Comparison of ENCODE assay signal across 17 cellular contexts in genomic region chr16:54126907-54127306, GRCh38.
A peak's percentile ranks its signal among the peaks of the same experiment; 100 is the strongest.
DNase-seq lines count a peak whose midpoint lies in the region; ATAC-seq and TF ChIP-seq lines count a peak whose summit lies in the region.
"Had no signal": no experiment of that assay in that cellular context is flagged by ENCODE, and none has a peak within 500 bp of the region (broad histone marks: within the 10 kb centered on the region; RNA-seq: fewer than 3 reads in every experiment).

No MANE protein-coding gene starts in this region.

- POLR2A ChIA-PET in Caco-2 (lab: Charles Lee): no interaction called here
- POLR2A ChIA-PET in HEK293 (lab: Yijun Ruan, JAX): no interaction called here
- POLR2A ChIA-PET in WTC11 (lab: Charles Lee): no interaction called here

- H3K4me3 ChIP-seq in Caco-2 (ENCODE audit: low read depth, low read length) (no peak overlapping the region), HEK293 (ENCODE audit: low read depth, low read length) (no peak overlapping the region)
- H3K4me3 ChIP-seq: BLaER1 treated with 17β-estradiol and CSF1 and Interleukin-3, amounts not matched to agents 10 nM and 100 nM; GM23338 had no signal

- TF ChIP-seq CTCF in Caco-2 (IDR thresholded peaks at IDR 0.05; ENCODE audit: insufficient read depth in 1 of 2, low read depth in 1 of 2, low read length in 1 of 2, severe bottlenecking in 1 of 2, unreplicated experiment in 1 of 2): no peak
- TF ChIP-seq CTCF in HEK293 (tag by site-specific recombination; IDR thresholded peaks at IDR 0.05): no peak
- TF ChIP-seq CTCF in WTC11 (IDR thresholded peaks at IDR 0.05): no peak

- H3K36me3 Mint-ChIP-seq in activated T-cell treated with anti-CD3 and anti-CD28 coated beads, Interleukin-2, amount 50 U/mL, for 72 hours (ENCODE audit: insufficient read depth in 2 of 2): no peaks in the 10 kb centered on the region
- H3K36me3 Mint-ChIP-seq in Caco-2 (ENCODE audit: insufficient read depth, unreplicated experiment) (no peaks in the 10 kb centered on the region), WTC11 (0 out of 2 replicates have a peak, but pooled peaks cover 3% of the 10 kb centered on the region)
- H3K36me3 Mint-ChIP-seq: CD8-positive, alpha-beta T cell had no signal

- ATAC-seq in activated T-cell treated with anti-CD3 and anti-CD28 coated beads, Interleukin-2, amount 50 U/mL, for 72 hours (replicated peaks in 1 of 2): no peak
- ATAC-seq in WTC11 (no peak), left ventricle myocardium superior (no peak)
- ATAC-seq: CD8-positive, alpha-beta T cell; GM23338 had no signal

- CTCF ChIA-PET in Caco-2 (lab: Charles Lee) (no interaction called here), HEK293 (lab: Yijun Ruan, JAX) (no interaction called here), WTC11 (lab: Charles Lee) (no interaction called here)

- DNase-seq in activated T-cell treated with anti-CD3 and anti-CD28 coated beads, Interleukin-2, amount 50 U/mL, for 72 hours: no peak
- DNase-seq in activated T-cell treated with anti-CD3 and anti-CD28 coated beads for 4 hours (no peak), Caco-2 (no peak), WTC11 (ENCODE audit: low spot score) (no peak), midbrain (lab: John Stamatoyannopoulos, UW) (no peak), left ventricle myocardium superior (no peak)
- DNase-seq in effector CD4-positive, alpha-beta T cell: no peak
- DNase-seq: CD8-positive, alpha-beta T cell; DMS 273 treated with DMSO at 0.1 percent for 48 hours; DMS53; HCEC 1CT; HFFc6 had no signal

- peaks cover 5% of the 10 kb centered on the region; the same call in 1 of the 2 replicates for H3K9me3 ChIP-seq in Caco-2
- H3K9me3 ChIP-seq in HEK293 (ENCODE audit: control insufficient read depth, insufficient read depth, low read depth, low read length): no peaks in the 10 kb centered on the region
- H3K9me3 ChIP-seq: BLaER1 treated with 17β-estradiol and CSF1 and Interleukin-3, amounts not matched to agents 10 nM and 100 nM had no signal

- no peak overlapping the region for H3K4me3 Mint-ChIP-seq in activated T-cell treated with anti-CD3 and anti-CD28 coated beads, Interleukin-2, amount 50 U/mL, for 72 hours
- H3K4me3 Mint-ChIP-seq in Caco-2 (ENCODE audit: unreplicated experiment) (no peak overlapping the region), WTC11 (no peak overlapping the region)
- H3K4me3 Mint-ChIP-seq: B cell; CD8-positive, alpha-beta T cell; GM23338; HFFc6 had no signal

- no peaks in the 10 kb centered on the region for H3K4me1 Mint-ChIP-seq in activated T-cell treated with anti-CD3 and anti-CD28 coated beads, Interleukin-2, amount 50 U/mL, for 72 hours (ENCODE audit: low read depth)
- H3K4me1 Mint-ChIP-seq in Caco-2 (ENCODE audit: low read depth, unreplicated experiment) (peaks cover 7% of the 10 kb centered on the region), WTC11 (peaks cover 4% of the 10 kb centered on the region)
- H3K4me1 Mint-ChIP-seq: B cell had no signal

- H3K27ac Mint-ChIP-seq in activated T-cell treated with anti-CD3 and anti-CD28 coated beads, Interleukin-2, amount 50 U/mL, for 72 hours: peak overlapping the region; percentile 10
- H3K27ac Mint-ChIP-seq in Caco-2 (ENCODE audit: unreplicated experiment) (peak overlapping the region; percentile 9), WTC11 (0 out of 2 replicates have a peak overlapping the region, but pooled peaks have one; percentile 55)
- H3K27ac Mint-ChIP-seq: B cell; CD8-positive, alpha-beta T cell; GM23338; HFFc6; IgD-negative memory B cell had no signal

- H3K36me3 ChIP-seq in Caco-2 (ENCODE audit: control insufficient read depth, insufficient read depth, low read length) (no peaks in the 10 kb centered on the region), HEK293 (ENCODE audit: control insufficient read depth in 2 of 2, insufficient read depth in 1 of 2, low read length in 2 of 2) (no peaks in the 10 kb centered on the region)
- H3K36me3 ChIP-seq: BLaER1 treated with 17β-estradiol and CSF1 and Interleukin-3, amounts not matched to agents 10 nM and 100 nM had no signal

- intact Hi-C loops in Caco-2 (cut with micrococcal nuclease; ENCODE audit: unreplicated experiment): no loop called here
- intact Hi-C loops in left ventricle myocardium superior (cut with micrococcal nuclease): no loop called here

- no peak overlapping the region for H3K27ac ChIP-seq in HEK293 (ENCODE audit: extremely low read depth, low read depth, low read length)
- H3K27ac ChIP-seq: BLaER1 treated with 17β-estradiol and CSF1 and Interleukin-3, amounts not matched to agents 10 nM and 100 nM had no signal

- H3K27me3 Mint-ChIP-seq in activated T-cell treated with anti-CD3 and anti-CD28 coated beads, Interleukin-2, amount 50 U/mL, for 72 hours (ENCODE audit: low read depth): no peaks in the 10 kb centered on the region
- no peaks in the 10 kb centered on the region for H3K27me3 Mint-ChIP-seq in Caco-2 (ENCODE audit: insufficient read depth, unreplicated experiment)
- H3K27me3 Mint-ChIP-seq in WTC11 (ENCODE audit: low read depth): peaks cover 5% of the 10 kb centered on the region

- H3K27me3 ChIP-seq in Caco-2 (replicated peaks; ENCODE audit: control insufficient read depth, insufficient read depth, low read length): no peaks in the 10 kb centered on the region
- H3K27me3 ChIP-seq: BLaER1 treated with 17β-estradiol and CSF1 and Interleukin-3, amounts not matched to agents 10 nM and 100 nM had no signal

- BruUV-seq in Caco-2 (replicated peaks; lab: Mats Ljungman, UMichigan): no TSS peak

- H3K9me3 Mint-ChIP-seq in activated T-cell treated with anti-CD3 and anti-CD28 coated beads, Interleukin-2, amount 50 U/mL, for 72 hours: no peaks in the 10 kb centered on the region
- peaks cover 13% of the 10 kb centered on the region for H3K9me3 Mint-ChIP-seq in Caco-2 (ENCODE audit: unreplicated experiment)
- H3K9me3 Mint-ChIP-seq in WTC11: peaks cover 22% of the 10 kb centered on the region
- H3K9me3 Mint-ChIP-seq: CD8-positive, alpha-beta T cell; HFFc6 had no signal

- H3K4me1 ChIP-seq in Caco-2: no peaks in the 10 kb centered on the region
- no peaks in the 10 kb centered on the region for H3K4me1 ChIP-seq in HEK293 (ENCODE audit: control insufficient read depth, insufficient read depth, low read length)

TF ChIP-seq in HEK293, 187 proteins besides CTCF, POLR2A, EP300 and RAD21:
- TF ChIP-seq ZNF433 (tag by site-specific recombination; IDR thresholded peaks at IDR 0.05; ENCODE audit: low read depth): no peak
- TF ChIP-seq ZNF623 (tag by site-specific recombination; IDR thresholded peaks at IDR 0.05): peak; percentile 40

TF ChIP-seq in WTC11, 78 proteins besides CTCF, POLR2A, EP300 and RAD21:
- no peak for TF ChIP-seq E2F4 (CRISPR knock-in tag; IDR thresholded peaks at IDR 0.05; ENCODE audit: borderline replicate concordance, low read depth)
TF ChIP-seq in WTC11: peak in this region for 0.
